ENCODE assay signal across 24 cellular contexts in the genomic region with DNA sequence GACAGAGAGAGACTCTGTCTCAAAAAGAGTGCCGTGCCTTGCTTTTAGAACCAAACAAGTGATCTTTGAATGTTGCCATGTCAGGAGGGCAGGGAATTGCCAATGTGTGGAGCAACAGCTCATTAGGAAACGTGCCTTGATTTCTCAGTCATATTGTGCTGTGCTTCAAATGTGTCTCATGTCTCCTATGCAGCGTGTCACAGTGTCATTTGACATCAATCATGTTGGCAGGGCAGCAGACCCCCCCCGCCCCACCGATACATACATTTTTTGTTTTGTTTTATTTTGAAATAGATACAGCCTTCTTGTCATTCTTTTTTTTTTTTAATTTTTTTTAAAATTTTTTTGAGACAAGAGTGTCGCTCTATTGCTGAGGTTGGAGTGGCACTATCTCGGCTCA.
"Had no signal": no experiment of that assay in that cellular context is flagged by ENCODE, and none has a peak within 500 bp of the region (broad histone marks: within the 10 kb centered on the region; RNA-seq: fewer than 3 reads in every experiment).

No MANE protein-coding gene starts in this region.

- ATAC-seq: left colon; naive thymus-derived CD4-positive, alpha-beta T cell; psoas muscle; right lobe of liver; stimulated activated naive B cell treated with anti-CD40 and anti-IgM and Interleukin-4, amounts not matched to agents 10 μg/mL and 1 μg/mL and 100 μg/mL, for 72 hours; stimulated activated naive CD8-positive, alpha-beta T cell treated with anti-CD3 and anti-CD28 coated beads, Interleukin-15, amount 100 ng/mL, for 72 hours had no signal

- H3K36me3 ChIP-seq: right lobe of liver, spleen, transverse colon, vagina had no signal

- H3K27me3 ChIP-seq: right lobe of liver, testis, transverse colon, vagina had no signal

- H3K27ac ChIP-seq: parathyroid adenoma, psoas muscle, right lobe of liver, spleen had no signal

- FAIRE-seq: endothelial cell of umbilical vein had no signal

- H3K9ac ChIP-seq: parathyroid adenoma had no signal

- H3K4me3 ChIP-seq: coronary artery, psoas muscle, right lobe of liver, spleen, testis, transverse colon, vagina had no signal

- DNase-seq: effector CD4-positive, alpha-beta T cell; erythroblast; foreskin melanocyte; head of caudate nucleus; hippocampal formation; left colon; mammary epithelial cell; naive thymus-derived CD4-positive, alpha-beta T cell; nephron progenitor cell; retina; spleen; stimulated activated CD4-positive, alpha-beta T cell treated with anti-CD3 and anti-CD28 coated beads, Interleukin-15, amount 100 ng/mL, for 24 hours; stimulated activated CD4-positive, alpha-beta T cell treated with anti-CD3 and anti-CD28 coated beads, Interleukin-1b, Interleukin-23, amount 100 ng/mL, for 48 hours; stimulated activated CD4-positive, alpha-beta T cell treated with anti-CD3 and anti-CD28 coated beads, Interleukin-4, amount 100 ng/mL, for 24 hours; stimulated activated naive B cell treated with anti-CD40 and anti-IgM and Interleukin-4, amounts not matched to agents 10 μg/mL and 1 μg/mL and 100 μg/mL, for 72 hours; stimulated activated naive CD8-positive, alpha-beta T cell treated with anti-CD3 and anti-CD28 coated beads, Interleukin-15, amount 100 ng/mL, for 72 hours; testis; transverse colon had no signal

- H3K9me3 ChIP-seq: psoas muscle, right lobe of liver, spleen, testis, transverse colon, vagina had no signal

- H2AFZ ChIP-seq: parathyroid adenoma had no signal
